ENCODE assay signal across 21 cellular contexts in genomic region chr2:223811757-223812156, GRCh38.
"Had no signal": no experiment of that assay in that cellular context is flagged by ENCODE, and none has a peak within 500 bp of the region (broad histone marks: within the 10 kb centered on the region; RNA-seq: fewer than 3 reads in every experiment).

No MANE protein-coding gene starts in this region.

- H3K4me1 ChIP-seq: breast epithelium, vagina had no signal

- H3K4me3 ChIP-seq: breast epithelium, tibial artery, vagina had no signal

- H3K4me3 Mint-ChIP-seq: activated B cell treated with CpG ODN at 0.5 μM for 24 hours; activated CD8-positive, alpha-beta T cell treated with anti-CD3 and anti-CD28 coated beads, Interleukin-2, amount 10 ng/mL, durations not matched to agents 7 days and 5 days; immature natural killer cell; natural killer cell treated with Interleukin-12 subunit alpha and Interleukin-12 subunit beta and Interleukin-15 and Interleukin-18, amount 100 ng/mL, for 72 hours; stimulated activated memory B cell treated with anti-CD40 and anti-IgM and Interleukin-4, amounts not matched to agents 10 μg/mL and 1 μg/mL and 100 μg/mL, for 72 hours had no signal

- H3K27ac Mint-ChIP-seq: activated B cell treated with CpG ODN at 0.5 μM for 24 hours; activated CD8-positive, alpha-beta T cell treated with anti-CD3 and anti-CD28 coated beads, Interleukin-2, amount 10 ng/mL, durations not matched to agents 7 days and 5 days; activated naive CD4-positive, alpha-beta T cell treated with anti-CD3 and anti-CD28 coated beads, Interleukin-2, amount 50 U/mL, for 72 hours; immature natural killer cell; natural killer cell treated with Interleukin-12 subunit alpha and Interleukin-12 subunit beta and Interleukin-15 and Interleukin-18, amount 100 ng/mL, for 72 hours; stimulated activated memory B cell treated with anti-CD40 and anti-IgM and Interleukin-4, amounts not matched to agents 10 μg/mL and 1 μg/mL and 100 μg/mL, for 72 hours had no signal

- H3K36me3 ChIP-seq: breast epithelium, tibial artery, vagina had no signal

- H3K27ac ChIP-seq: breast epithelium, epithelial cell of prostate, tibial artery, vagina had no signal

- H3K9me3 ChIP-seq: breast epithelium, tibial artery, vagina had no signal

- H3K27me3 ChIP-seq: breast epithelium, tibial artery, vagina had no signal

- H3K9me3 Mint-ChIP-seq: activated B cell treated with CpG ODN at 0.5 μM for 24 hours; activated naive CD4-positive, alpha-beta T cell treated with anti-CD3 and anti-CD28 coated beads, Interleukin-2, amount 50 U/mL, for 72 hours; immature natural killer cell; natural killer cell treated with Interleukin-12 subunit alpha and Interleukin-12 subunit beta and Interleukin-15 and Interleukin-18, amount 100 ng/mL, for 72 hours; stimulated activated memory B cell treated with anti-CD40 and anti-IgM and Interleukin-4, amounts not matched to agents 10 μg/mL and 1 μg/mL and 100 μg/mL, for 72 hours had no signal

- DNase-seq: activated B cell treated with CpG ODN at 0.5 μM for 24 hours; activated CD4-positive, alpha-beta T cell treated with anti-CD3 and anti-CD28 coated beads for 48 hours; activated CD8-positive, alpha-beta memory T cell treated with anti-CD3 and anti-CD28 coated beads, Interleukin-2, amount 50 U/mL, for 4 hours; activated CD8-positive, alpha-beta T cell treated with anti-CD3 and anti-CD28 coated beads, Interleukin-2, amount 10 ng/mL, durations not matched to agents 7 days and 5 days; activated gamma-delta T cell; activated T-cell treated with anti-CD3 and anti-CD28 coated beads, Interleukin-2, amount 50 U/mL, for 48 hours; dermis blood vessel endothelial cell; foreskin fibroblast; head of caudate nucleus; immature natural killer cell; posterior cingulate gyrus; retina; stimulated activated CD4-positive, alpha-beta T cell treated with anti-CD3 and anti-CD28 coated beads, Interleukin-2, amount 100 ng/mL, for 48 hours; T-helper 2 cell; tibial artery had no signal

- H3K36me3 Mint-ChIP-seq: activated naive CD4-positive, alpha-beta T cell treated with anti-CD3 and anti-CD28 coated beads, Interleukin-2, amount 50 U/mL, for 72 hours; natural killer cell treated with Interleukin-12 subunit alpha and Interleukin-12 subunit beta and Interleukin-15 and Interleukin-18, amount 100 ng/mL, for 72 hours had no signal

- H3K27me3 Mint-ChIP-seq: activated B cell treated with CpG ODN at 0.5 μM for 24 hours; natural killer cell treated with Interleukin-12 subunit alpha and Interleukin-12 subunit beta and Interleukin-15 and Interleukin-18, amount 100 ng/mL, for 72 hours; stimulated activated memory B cell treated with anti-CD40 and anti-IgM and Interleukin-4, amounts not matched to agents 10 μg/mL and 1 μg/mL and 100 μg/mL, for 72 hours had no signal
